ENCODE assay signal across 30 cellular contexts in genomic region chr20:18879262-18879661, GRCh38.
DNase-seq lines count a peak whose midpoint lies in the region; ATAC-seq, FAIRE-seq and TF ChIP-seq lines count a peak whose summit lies in the region.
"Had no signal": no experiment of that assay in that cellular context is flagged by ENCODE, and none has a peak within 500 bp of the region (broad histone marks: within the 10 kb centered on the region; RNA-seq: fewer than 3 reads in every experiment).

No MANE protein-coding gene starts in this region.

- FAIRE-seq in bronchial epithelial cell (lab: Jason Lieb, UNC) = no peak
- FAIRE-seq: GM18507, islet of Langerhans had no signal

- H3K4me3 ChIP-seq in bronchial epithelial cell (ENCODE audit: low read depth, low read length) = no peak overlapping the region
- H3K4me3 ChIP-seq in effector memory CD4-positive, alpha-beta T cell (ENCODE audit: insufficient read depth, low read depth, low read length, poor library complexity, severe bottlenecking) = no peak overlapping the region
- H3K4me3 ChIP-seq: coronary artery, GM23338, smooth muscle cell, tibial nerve had no signal

- H3K27ac ChIP-seq in effector memory CD4-positive, alpha-beta T cell (ENCODE audit: insufficient read depth, low read length, poor library complexity, severe bottlenecking) = no peak overlapping the region
- H3K27ac ChIP-seq: 22Rv1, coronary artery, tibial nerve had no signal

- intact Hi-C loops in posterior vena cava (cut with DNase I) = no loop called here

- DNase-seq in DMS53 (lab: John Stamatoyannopoulos, UW) (peak; percentile 48), DMS53 treated with DMSO at 0.1 percent for 48 hours (lab: John Stamatoyannopoulos, UW; ENCODE audit: unreplicated experiment) (no peak), M059J (ENCODE audit: low read depth) (peak; percentile 69), bronchial epithelial cell (ENCODE audit: low read depth) (peak; percentile 86), posterior vena cava (ENCODE audit: low spot score) (peak; percentile 57), HuH-7 (ENCODE audit: low spot score) (no peak)
- no peak for DNase-seq in effector memory CD4-positive, alpha-beta T cell
- DNase-seq: activated CD8-positive, alpha-beta T cell treated with anti-CD3 and anti-CD28 coated beads, Interleukin-2, amount 10 ng/mL, durations not matched to agents 7 days and 5 days; AML-193; anterior cingulate cortex; CD8-positive, alpha-beta T cell; midbrain; naive thymus-derived CD4-positive, alpha-beta T cell; NCI-H1105 treated with DMSO at 0.1 percent for 48 hours; NCI-H1930; NCI-H345; NCI-H82; occipital lobe; SHP77; stimulated activated CD4-positive, alpha-beta T cell treated with anti-CD3 and anti-CD28 coated beads, Interleukin-1b, Interleukin-23, amount 100 ng/mL, for 48 hours; stimulated activated CD8-positive, alpha-beta memory T cell treated with anti-CD3 and anti-CD28 coated beads, Interleukin-4, amount 100 ng/mL, for 48 hours had no signal

- no peak for TF ChIP-seq CTCF in bronchial epithelial cell (IDR thresholded peaks at IDR 0.05; ENCODE audit: insufficient read depth, low read length, severe bottlenecking)

- no peaks in the 10 kb centered on the region for H3K9me3 ChIP-seq in effector memory CD4-positive, alpha-beta T cell (ENCODE audit: control insufficient read depth, low read length)

- H3K4me1 ChIP-seq in effector memory CD4-positive, alpha-beta T cell (ENCODE audit: control insufficient read depth, insufficient read depth, low read length, poor library complexity, severe bottlenecking) = no peaks in the 10 kb centered on the region
- H3K4me1 ChIP-seq: tibial nerve had no signal

- no peaks in the 10 kb centered on the region for H3K27me3 ChIP-seq in bronchial epithelial cell (ENCODE audit: control insufficient read depth, insufficient read depth, low read length)
- no peaks in the 10 kb centered on the region for H3K27me3 ChIP-seq in effector memory CD4-positive, alpha-beta T cell (replicated peaks; ENCODE audit: control insufficient read depth, insufficient read depth, low read length, poor library complexity, severe bottlenecking)
- H3K27me3 ChIP-seq: tibial nerve had no signal

- no peaks in the 10 kb centered on the region for H3K36me3 ChIP-seq in bronchial epithelial cell (ENCODE audit: control insufficient read depth, insufficient read depth, low read length)
- H3K36me3 ChIP-seq in effector memory CD4-positive, alpha-beta T cell (ENCODE audit: control insufficient read depth, insufficient read depth, low read length) = no peaks in the 10 kb centered on the region
- H3K36me3 ChIP-seq: tibial nerve had no signal

- no peak for ATAC-seq in HG03175 (IDR thresholded peaks at IDR 0.05; ENCODE audit: unreplicated experiment)
- ATAC-seq: activated CD8-positive, alpha-beta T cell treated with anti-CD3 and anti-CD28 coated beads, Interleukin-2, amount 10 ng/mL, durations not matched to agents 7 days and 5 days; activated naive CD4-positive, alpha-beta T cell treated with anti-CD3 and anti-CD28 coated beads, Interleukin-2, amount 50 U/mL, for 72 hours; CD8-positive, alpha-beta T cell; GM23338; naive thymus-derived CD4-positive, alpha-beta T cell had no signal

Comparison
In these comparisons a context has a peak if more than half of its experiments do, and no peak if none do; other contexts are left out.
1. DNase-seq: peak in DMS53 (single experiment), M059J (single experiment), bronchial epithelial cell (single experiment) and posterior vena cava (single experiment); none in DMS53 treated with DMSO at 0.1 percent for 48 hours (single experiment), effector memory CD4-positive, alpha-beta T cell (0 of 3) and HuH-7 (single experiment).